ENCODE assay signal across 8 cellular contexts in genomic region chr12:98653866-98654493, GRCh38. TPM values are rescaled to one million over a fixed set of nuclear protein-coding genes. Genes with fewer than 3 reads are reported as not detected.
A peak's percentile ranks its signal among the peaks of the same experiment; 100 is the strongest.
DNase-seq lines count a peak whose midpoint lies in the region; ATAC-seq and TF ChIP-seq lines count a peak whose summit lies in the region.

No MANE protein-coding gene starts in this region.

- peaks cover 11% of the 10 kb centered on the region for H3F3A ChIP-seq in SK-N-SH (replicated peaks; ENCODE audit: insufficient read depth)

- H3K9me3 ChIP-seq in SK-N-SH, result no peaks in the 10 kb centered on the region
- H3K9me3 ChIP-seq in parathyroid adenoma (ENCODE audit: control insufficient read depth, low read length), result no peaks in the 10 kb centered on the region

- TF ChIP-seq EP300 in SK-N-SH (IDR thresholded peaks at IDR 0.05; ENCODE audit: borderline replicate concordance in 1 of 2, low read depth in 1 of 2, low read length in 1 of 2), result no peak

- H3K9me3 Mint-ChIP-seq in natural killer cell, result no peaks in the 10 kb centered on the region
- H3K9me3 Mint-ChIP-seq in natural killer cell treated with Interleukin-12 subunit alpha and Interleukin-12 subunit beta and Interleukin-15 and Interleukin-18, amount 100 ng/mL, for 72 hours, result no peaks in the 10 kb centered on the region

- H3K4me2 ChIP-seq in SK-N-SH (no peak overlapping the region), parathyroid adenoma (ENCODE audit: low read length) (no peak overlapping the region)

- H4K20me1 ChIP-seq in SK-N-SH (ENCODE audit: insufficient read depth), result no peaks in the 10 kb centered on the region

- POLR2A ChIA-PET in SK-N-SH (lab: Yijun Ruan, JAX), result no interaction called here

- ATAC-seq in natural killer cell (peak; percentile 52 to 80 (median 69)), HG02973 (IDR thresholded peaks at IDR 0.05; ENCODE audit: unreplicated experiment) (no peak), HG02571 (IDR thresholded peaks at IDR 0.05; ENCODE audit: unreplicated experiment) (no peak)
- ATAC-seq in natural killer cell treated with Interleukin-12 subunit alpha and Interleukin-12 subunit beta and Interleukin-15 and Interleukin-18, amount 100 ng/mL, for 72 hours, result no peak

- H3K27me3 ChIP-seq in SK-N-SH (ENCODE audit: insufficient read depth), result no peaks in the 10 kb centered on the region
- no peaks in the 10 kb centered on the region for H3K27me3 ChIP-seq in parathyroid adenoma (ENCODE audit: control insufficient read depth, insufficient read depth, low read length)

- H3K27ac Mint-ChIP-seq in natural killer cell, result peak overlapping the region in 1 of 2 donors; percentile 13
- no peak overlapping the region for H3K27ac Mint-ChIP-seq in natural killer cell treated with Interleukin-12 subunit alpha and Interleukin-12 subunit beta and Interleukin-15 and Interleukin-18, amount 100 ng/mL, for 72 hours

- peaks cover 5 to 13% of the 10 kb centered on the region in 2 donors for H3K4me1 Mint-ChIP-seq in natural killer cell
- peaks cover 9 to 12% of the 10 kb centered on the region in 2 donors for H3K4me1 Mint-ChIP-seq in natural killer cell treated with Interleukin-12 subunit alpha and Interleukin-12 subunit beta and Interleukin-15 and Interleukin-18, amount 100 ng/mL, for 72 hours (ENCODE audit: low read depth in 2 of 2)

- H2AFZ ChIP-seq in SK-N-SH (ENCODE audit: low read depth) (no peak overlapping the region), parathyroid adenoma (no peak overlapping the region)

- no peak overlapping the region for H3K27ac ChIP-seq in SK-N-SH (ENCODE audit: low read depth in 2 of 2, low read length in 1 of 2)
- no peak overlapping the region for H3K27ac ChIP-seq in parathyroid adenoma

- peak; percentile 92 for TF ChIP-seq RAD21 in SK-N-SH (IDR thresholded peaks at IDR 0.05; ENCODE audit: low read length)

- TF ChIP-seq CTCF in natural killer cell (IDR thresholded peaks at IDR 0.05) (peak; percentile 68), SK-N-SH (IDR thresholded peaks at IDR 0.05) (peak; percentile 78), parathyroid adenoma (IDR thresholded peaks at IDR 0.05) (peak; percentile 68)

- peaks cover 10% of the 10 kb centered on the region for H3K36me3 Mint-ChIP-seq in natural killer cell
- peaks cover 23% of the 10 kb centered on the region for H3K36me3 Mint-ChIP-seq in natural killer cell treated with Interleukin-12 subunit alpha and Interleukin-12 subunit beta and Interleukin-15 and Interleukin-18, amount 100 ng/mL, for 72 hours

- H3K79me2 ChIP-seq in SK-N-SH (ENCODE audit: insufficient read depth) (peaks cover 46% of the 10 kb centered on the region), parathyroid adenoma (no peaks in the 10 kb centered on the region)

- H3K4me1 ChIP-seq in SK-N-SH (ENCODE audit: control insufficient read depth in 1 of 2, insufficient read depth in 2 of 2, low read depth in 1 of 2, low read length in 1 of 2) (no peaks in the 10 kb centered on the region), parathyroid adenoma (no peaks in the 10 kb centered on the region)

- CTCF ChIA-PET in SK-N-SH (lab: Yijun Ruan, JAX), result interaction anchor here (0.6 to 2.5 kb wide), 38 partner anchors 8 to 345 kb away, joined by 3 to 26 read pairs (median 4); partner anchors contain the start of genes APAF1, IKBIP and TMPO

- no peaks in the 10 kb centered on the region for H3K9me2 ChIP-seq in SK-N-SH

- H3K27me3 Mint-ChIP-seq in natural killer cell (ENCODE audit: low read depth in 2 of 2), result no peaks in the 10 kb centered on the region
- H3K27me3 Mint-ChIP-seq in natural killer cell treated with Interleukin-12 subunit alpha and Interleukin-12 subunit beta and Interleukin-15 and Interleukin-18, amount 100 ng/mL, for 72 hours, result no peaks in the 10 kb centered on the region

- H3K4me3 ChIP-seq in SK-N-SH (ENCODE audit: low read depth in 2 of 2, low read length in 1 of 2) (peak overlapping the region in 1 of 2 experiments; percentile 17; a peak in 1 of 4 replicates), parathyroid adenoma (ENCODE audit: low read depth, low read length) (no peak overlapping the region)

- intact Hi-C loops in natural killer cell (cut with micrococcal nuclease), result loop anchor here (1.0 to 2.0 kb wide), 2 partner anchors 87 to 163 kb away; no protein-coding TSS in a partner anchor

- DNase-seq in natural killer cell, result no peak
- DNase-seq in natural killer cell treated with Interleukin-12 subunit alpha and Interleukin-12 subunit beta and Interleukin-15 and Interleukin-18, amount 100 ng/mL, for 72 hours (ENCODE audit: low spot score), result no peak
- DNase-seq in M059J (ENCODE audit: low read depth), result peak; percentile 62
- DNase-seq in SK-N-SH, result peak; percentile 61
- DNase-seq in fibroblast of gingiva (ENCODE audit: low read depth), result peak; percentile 57

- H3K36me3 ChIP-seq in SK-N-SH (replicated peaks in 1 of 2; ENCODE audit: control insufficient read depth in 1 of 2, insufficient read depth in 2 of 2, low read length in 1 of 2), result peaks cover 32 to 54% of the 10 kb centered on the region in 2 experiments
- no peaks in the 10 kb centered on the region for H3K36me3 ChIP-seq in parathyroid adenoma (ENCODE audit: control insufficient read depth, insufficient read depth, low read length)

- WGBS in SK-N-SH (ENCODE audit: low lambda C conversion rate), result 91% methylated on average over 1 of the region's 1 CpG

- H3K9ac ChIP-seq in SK-N-SH (no peak overlapping the region), parathyroid adenoma (no peak overlapping the region)

- no peak overlapping the region for H3K4me3 Mint-ChIP-seq in natural killer cell
- H3K4me3 Mint-ChIP-seq in natural killer cell treated with Interleukin-12 subunit alpha and Interleukin-12 subunit beta and Interleukin-15 and Interleukin-18, amount 100 ng/mL, for 72 hours, result no peak overlapping the region

TF ChIP-seq in SK-N-SH, 30 proteins besides CTCF, POLR2A, EP300 and RAD21:
- TF ChIP-seq, protein P1, sequence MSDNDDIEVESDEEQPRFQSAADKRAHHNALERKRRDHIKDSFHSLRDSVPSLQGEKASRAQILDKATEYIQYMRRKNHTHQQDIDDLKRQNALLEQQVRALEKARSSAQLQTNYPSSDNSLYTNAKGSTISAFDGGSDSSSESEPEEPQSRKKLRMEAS (IDR thresholded peaks at IDR 0.05; ENCODE audit: low read depth), result no peak
- TF ChIP-seq YY1 (IDR thresholded peaks at IDR 0.05; ENCODE audit: low read depth) (no peak), NFIC (IDR thresholded peaks at IDR 0.05; ENCODE audit: borderline replicate concordance) (no peak), RFX5 (IDR thresholded peaks at IDR 0.05; ENCODE audit: low read length) (0 out of 2 replicates have a peak, but pooled peaks have one; percentile 25), TEAD4 (IDR thresholded peaks at IDR 0.05; ENCODE audit: borderline replicate concordance, insufficient read depth) (no peak), SIN3A (IDR thresholded peaks at IDR 0.05; ENCODE audit: borderline replicate concordance, low read depth, low read length) (no peak), FOSL2 (IDR thresholded peaks at IDR 0.05; ENCODE audit: borderline replicate concordance, low read depth) (no peak), MEF2A (IDR thresholded peaks at IDR 0.05; ENCODE audit: borderline replicate concordance, low read depth) (no peak), SMC3 (IDR thresholded peaks at IDR 0.05; ENCODE audit: low read depth, low read length) (peak; percentile 70)
- TF ChIP-seq, protein P2, sequence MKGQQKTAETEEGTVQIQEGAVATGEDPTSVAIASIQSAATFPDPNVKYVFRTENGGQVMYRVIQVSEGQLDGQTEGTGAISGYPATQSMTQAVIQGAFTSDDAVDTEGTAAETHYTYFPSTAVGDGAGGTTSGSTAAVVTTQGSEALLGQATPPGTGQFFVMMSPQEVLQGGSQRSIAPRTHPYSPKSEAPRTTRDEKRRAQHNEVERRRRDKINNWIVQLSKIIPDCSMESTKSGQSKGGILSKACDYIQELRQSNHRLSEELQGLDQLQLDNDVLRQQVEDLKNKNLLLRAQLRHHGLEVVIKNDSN (IDR thresholded peaks at IDR 0.05; ENCODE audit: borderline replicate concordance, low read depth), result no peak
- TF ChIP-seq, protein P3, sequence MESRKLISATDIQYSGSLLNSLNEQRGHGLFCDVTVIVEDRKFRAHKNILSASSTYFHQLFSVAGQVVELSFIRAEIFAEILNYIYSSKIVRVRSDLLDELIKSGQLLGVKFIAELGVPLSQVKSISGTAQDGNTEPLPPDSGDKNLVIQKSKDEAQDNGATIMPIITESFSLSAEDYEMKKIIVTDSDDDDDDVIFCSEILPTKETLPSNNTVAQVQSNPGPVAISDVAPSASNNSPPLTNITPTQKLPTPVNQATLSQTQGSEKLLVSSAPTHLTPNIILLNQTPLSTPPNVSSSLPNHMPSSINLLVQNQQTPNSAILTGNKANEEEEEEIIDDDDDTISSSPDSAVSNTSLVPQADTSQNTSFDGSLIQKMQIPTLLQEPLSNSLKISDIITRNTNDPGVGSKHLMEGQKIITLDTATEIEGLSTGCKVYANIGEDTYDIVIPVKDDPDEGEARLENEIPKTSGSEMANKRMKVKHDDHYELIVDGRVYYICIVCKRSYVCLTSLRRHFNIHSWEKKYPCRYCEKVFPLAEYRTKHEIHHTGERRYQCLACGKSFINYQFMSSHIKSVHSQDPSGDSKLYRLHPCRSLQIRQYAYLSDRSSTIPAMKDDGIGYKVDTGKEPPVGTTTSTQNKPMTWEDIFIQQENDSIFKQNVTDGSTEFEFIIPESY (IDR thresholded peaks at IDR 0.05; ENCODE audit: borderline replicate concordance, low read depth), result no peak

RNA-seq across cellular contexts. Expression of gene APAF1, which starts 8.9 kb away (rescaled TPM):
- total RNA-seq in natural killer cell, result 10 to 100 TPM; 33.5 to 43.7 (median 34.9) TPM
- total RNA-seq in natural killer cell treated with Interleukin-12 subunit alpha and Interleukin-12 subunit beta and Interleukin-15 and Interleukin-18, amount 100 ng/mL, for 72 hours, result 10 to 100 TPM; 25.9 to 33.2 TPM
- 19.5 and 19.7 TPM in 2 replicates for total RNA-seq in M059J (2014; rRNA removed; shearing (Covaris generic))
- 3.3 and 4.1 TPM in 2 replicates for polyA plus RNA-seq in SK-N-SH (2012; rRNA removed)
- 3.6 TPM in 2 replicates for polyA plus RNA-seq in SK-N-SH (2012; cell fraction: cytosol; rRNA removed)
- polyA plus RNA-seq in SK-N-SH (2012; cell fraction: nucleus; rRNA removed), result 3.9 and 7.2 TPM in 2 replicates

RNA-seq across cellular contexts. Expression of gene IKBIP, which starts 9.4 kb away (rescaled TPM):
- 1 to 10 TPM; 3.9 to 6.3 (median 4.6) TPM for total RNA-seq in natural killer cell
- total RNA-seq in natural killer cell treated with Interleukin-12 subunit alpha and Interleukin-12 subunit beta and Interleukin-15 and Interleukin-18, amount 100 ng/mL, for 72 hours, result 10 to 100 TPM; 22.1 to 23.9 TPM
- total RNA-seq in M059J (2014; rRNA removed; shearing (Covaris generic)), result 69.8 and 92.7 TPM in 2 replicates
- 25.2 and 26.4 TPM in 2 replicates for polyA plus RNA-seq in SK-N-SH (2012; rRNA removed)
- 33.7 and 47.2 TPM in 2 replicates for polyA plus RNA-seq in SK-N-SH (2012; cell fraction: cytosol; rRNA removed)
- polyA plus RNA-seq in SK-N-SH (2012; cell fraction: nucleus; rRNA removed), result 12.8 and 13.0 TPM in 2 replicates

Comparison
In these comparisons a context has a peak if more than half of its experiments do, and no peak if none do; other contexts are left out.
1. ATAC-seq: peak in natural killer cell (3 of 3); none in natural killer cell treated with Interleukin-12 subunit alpha and Interleukin-12 subunit beta and Interleukin-15 and Interleukin-18, amount 100 ng/mL, for 72 hours (0 of 2), HG02973 (single experiment) and HG02571 (single experiment).
2. DNase-seq: peak in M059J (single experiment), SK-N-SH (single experiment) and fibroblast of gingiva (single experiment); none in natural killer cell (single experiment) and natural killer cell treated with Interleukin-12 subunit alpha and Interleukin-12 subunit beta and Interleukin-15 and Interleukin-18, amount 100 ng/mL, for 72 hours (single experiment).
3. Peak in every context shown above with its lines, with median percentiles within 50 percentile points of each other: CTCF ChIP-seq.